13 cellular contexts compared by ENCODE assay signal in the genomic region with DNA sequence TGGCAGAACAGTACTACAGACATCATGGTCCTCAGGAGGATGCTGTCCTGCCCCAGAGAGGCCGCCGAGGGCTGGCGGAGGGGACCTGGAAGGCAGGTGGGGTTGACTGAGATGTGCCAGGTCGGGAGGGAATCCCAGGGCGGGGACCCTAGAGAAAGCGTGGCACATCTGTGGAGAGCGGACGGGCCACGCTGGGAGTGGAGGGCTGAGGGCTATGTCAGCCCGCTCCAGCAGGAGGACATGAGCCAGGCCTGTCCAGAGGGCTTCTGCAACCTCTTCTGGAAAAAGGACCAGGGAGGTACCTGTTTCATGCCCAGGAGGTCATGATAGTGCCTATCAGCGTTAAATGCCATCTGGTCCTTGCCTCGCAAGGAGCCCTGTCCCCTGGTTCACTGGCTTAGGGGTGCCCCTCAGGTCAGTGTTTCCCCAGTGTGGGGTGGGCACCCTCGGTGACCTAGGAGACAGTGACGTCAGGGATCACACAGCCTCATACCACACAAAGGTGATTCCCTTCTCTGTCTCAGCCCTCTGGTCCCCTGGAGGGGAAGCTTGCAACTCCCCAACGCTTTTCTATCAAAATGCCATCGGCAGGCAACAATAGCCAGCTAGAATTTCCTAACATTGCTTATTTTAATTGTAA.
A peak's percentile ranks its signal among the peaks of the same experiment; 100 is the strongest.
DNase-seq lines count a peak whose midpoint lies in the region; TF ChIP-seq lines count a peak whose summit lies in the region.
"Had no signal": no experiment of that assay in that cellular context is flagged by ENCODE, and none has a peak within 500 bp of the region (broad histone marks: within the 10 kb centered on the region; RNA-seq: fewer than 3 reads in every experiment).

No MANE protein-coding gene starts in this region.

- peaks cover 0 to 22% (median 0%) of the 10 kb centered on the region in 11 experiments; a peak in 8 of 22 replicates for H3K27me3 ChIP-seq in BLaER1 treated with 17β-estradiol and CSF1 and Interleukin-3, amounts not matched to agents 10 nM and 100 nM
- peaks cover 0 to 4% (median 0%) of the 10 kb centered on the region in 4 donors for H3K27me3 ChIP-seq in esophagus muscularis mucosa
- no peaks in the 10 kb centered on the region for H3K27me3 ChIP-seq in sigmoid colon
- H3K27me3 ChIP-seq: BE2C, foreskin keratinocyte had no signal

- CTCF ChIA-PET in HEK293T (lab: Yijun Ruan, JAX) = no interaction called here

- TF ChIP-seq EP300 in esophagus muscularis mucosa (IDR thresholded peaks at IDR 0.05) (no peak), sigmoid colon (IDR thresholded peaks at IDR 0.05) (no peak)

- no peak for TF ChIP-seq POLR2A in esophagus muscularis mucosa (IDR thresholded peaks at IDR 0.05; ENCODE audit: low read depth)
- no peak for TF ChIP-seq POLR2A in sigmoid colon (IDR thresholded peaks at IDR 0.05)

- no peaks in the 10 kb centered on the region for H3K36me3 ChIP-seq in BLaER1 treated with 17β-estradiol and CSF1 and Interleukin-3, amounts not matched to agents 10 nM and 100 nM
- H3K36me3 ChIP-seq in esophagus muscularis mucosa (no peaks in the 10 kb centered on the region), sigmoid colon (no peaks in the 10 kb centered on the region)
- H3K36me3 ChIP-seq: BE2C had no signal

- H4K20me1 ChIP-seq in BLaER1 treated with 17β-estradiol and CSF1 and Interleukin-3, amounts not matched to agents 10 nM and 100 nM = peaks cover 0 to 4% (median 0%) of the 10 kb centered on the region in 11 experiments; a peak in 2 of 22 replicates

- no peak overlapping the region for H3K9ac ChIP-seq in BLaER1 treated with 17β-estradiol and CSF1 and Interleukin-3, amounts not matched to agents 10 nM and 100 nM

- 90% methylated on average over 16 of the region's 16 CpGs for WGBS in esophagus muscularis mucosa
- WGBS in sigmoid colon, 2 donors = 88 to 90% methylated on average over 16 of the region's 16 CpGs

- in situ Hi-C loops in GM13977 (cut with MboI; ENCODE audit: low pct_unique_long_range_greater_than_20kb, low sequenced_read_pairs, unreplicated experiment) = no loop called here

- POLR2A ChIA-PET in HEK293T (lab: Yijun Ruan, JAX) = no interaction called here

- peaks cover 62 to 85% (median 69%) of the 10 kb centered on the region in 10 experiments for H3K4me1 ChIP-seq in BLaER1 treated with 17β-estradiol and CSF1 and Interleukin-3, amounts not matched to agents 10 nM and 100 nM
- H3K4me1 ChIP-seq in esophagus muscularis mucosa (peaks cover 0 to 6% (median 4%) of the 10 kb centered on the region in 4 donors), sigmoid colon (no peaks in the 10 kb centered on the region)

- TF ChIP-seq CTCF in GM13977 (IDR thresholded peaks at IDR 0.05; ENCODE audit: extremely low read depth, insufficient read depth, missing control alignments) (no peak), esophagus muscularis mucosa (IDR thresholded peaks at IDR 0.05) (no peak), sigmoid colon (IDR thresholded peaks at IDR 0.05) (no peak)

- no peaks in the 10 kb centered on the region for H3K9me3 ChIP-seq in BLaER1 treated with 17β-estradiol and CSF1 and Interleukin-3, amounts not matched to agents 10 nM and 100 nM (replicated peaks in 1 of 11)
- H3K9me3 ChIP-seq in esophagus muscularis mucosa (no peaks in the 10 kb centered on the region), sigmoid colon (no peaks in the 10 kb centered on the region)
- H3K9me3 ChIP-seq: BE2C had no signal

- peak; percentile 12 for DNase-seq in GM13977 (ENCODE audit: low spot score)
- DNase-seq in esophagus muscularis mucosa (ENCODE audit: extremely low spot score) = peak; percentile 68
- peak; percentile 58 for DNase-seq in sigmoid colon
- no peak for DNase-seq in HEK293T (ENCODE audit: extremely low spot score)
- no peak for DNase-seq in NCI-H526 treated with DMSO at 0.1 percent for 48 hours (lab: John Stamatoyannopoulos, UW)
- no peak for DNase-seq in central memory CD4-positive, alpha-beta T cell
- DNase-seq: activated CD4-positive, alpha-beta T cell treated with anti-CD3 and anti-CD28 coated beads for 1 hour; BE2C; foreskin keratinocyte; NCI-H1694; SHP77; T-helper 1 cell had no signal

- H3K4me3 ChIP-seq in BLaER1 treated with 17β-estradiol and CSF1 and Interleukin-3, amounts not matched to agents 10 nM and 100 nM = no peak overlapping the region
- H3K4me3 ChIP-seq in esophagus muscularis mucosa (no peak overlapping the region), sigmoid colon (no peak overlapping the region)

- intact Hi-C loops in esophagus muscularis mucosa (cut with DNase I) (no loop called here), sigmoid colon (cut with DNase I) (no loop called here)

- H3K27ac ChIP-seq in BLaER1 treated with 17β-estradiol and CSF1 and Interleukin-3, amounts not matched to agents 10 nM and 100 nM = peak overlapping the region in 1 of 11 experiments; percentile 16; a peak in 1 of 22 replicates
- H3K27ac ChIP-seq in esophagus muscularis mucosa (replicated peaks in 1 of 4) (peak overlapping the region in 2 of 4 donors; percentile 6 to 48), sigmoid colon (no peak overlapping the region)
- H3K27ac ChIP-seq: foreskin keratinocyte had no signal

- H3K4me2 ChIP-seq in BLaER1 treated with 17β-estradiol and CSF1 and Interleukin-3, amounts not matched to agents 10 nM and 100 nM = peak overlapping the region; percentile 76 to 98 (median 85)

TF ChIP-seq in HEK293T, 16 proteins besides CTCF, POLR2A, EP300 and RAD21:
- no peak for TF ChIP-seq ELF4 (IDR thresholded peaks at IDR 0.05)
- no peak for TF ChIP-seq CTBP1 (IDR thresholded peaks at IDR 0.05; ENCODE audit: borderline replicate concordance)
- no peak for TF ChIP-seq BHLHE40 (IDR thresholded peaks at IDR 0.05; ENCODE audit: borderline replicate concordance)
- no peak for TF ChIP-seq HDGF (IDR thresholded peaks at IDR 0.05; ENCODE audit: borderline replicate concordance)
- no peak for TF ChIP-seq FOXK2 (IDR thresholded peaks at IDR 0.05)

Comparison
In these comparisons a context has a peak if more than half of its experiments do, and no peak if none do; other contexts are left out.
1. DNase-seq: peak in GM13977 (single experiment), esophagus muscularis mucosa (single experiment) and sigmoid colon (single experiment); none in HEK293T (single experiment), NCI-H526 treated with DMSO at 0.1 percent for 48 hours (single experiment) and central memory CD4-positive, alpha-beta T cell (single experiment).